ENCODE assay signal across 4 cellular contexts in genomic region chr3:141117982-141118381, GRCh38.
DNase-seq lines count a peak whose midpoint lies in the region; TF ChIP-seq lines count a peak whose summit lies in the region.
"Not testable (repeated sequence)": the region's sequence is repeated elsewhere in the genome, so short reads cannot be mapped to it uniquely, and the experiment has no call there.

No MANE protein-coding gene starts in this region.

- H3K36me3 Mint-ChIP-seq in nephron (ENCODE audit: low read depth): peaks cover 37% of the 10 kb centered on the region

- peak; percentile 76 for DNase-seq in Jurkat, Clone E6-1 (ENCODE audit: low read depth, low spot score)
- peak; percentile 72 for DNase-seq in NCI-H526 treated with DMSO at 0.1 percent for 48 hours (lab: John Stamatoyannopoulos, UW)

- not testable (repeated sequence) for H4K20me1 ChIP-seq in Loucy (ENCODE audit: insufficient read depth, low read length, poor library complexity, severe bottlenecking)

- not testable (repeated sequence) for H3K4me1 ChIP-seq in Loucy (ENCODE audit: insufficient read depth, low read length, poor library complexity, severe bottlenecking)

- H3K4me2 ChIP-seq in Loucy (ENCODE audit: low read depth, low read length, poor library complexity, severe bottlenecking): peak overlapping the region; percentile 27

- not testable (repeated sequence) for H3K9me3 ChIP-seq in Loucy (ENCODE audit: insufficient read depth, low read depth, low read length)

- peaks cover 35% of the 10 kb centered on the region for H3K4me1 Mint-ChIP-seq in nephron

- H3K4me3 ChIP-seq in Jurkat, Clone E6-1 (ENCODE audit: low read length); Loucy (ENCODE audit: low read length, poor library complexity, severe bottlenecking): not testable (repeated sequence)

- peak overlapping the region in 2 of 3 experiments; percentile 46 to 72 for H3K27ac Mint-ChIP-seq in nephron

- H3K27me3 Mint-ChIP-seq in nephron (ENCODE audit: low read depth): not testable (repeated sequence)

- not testable (repeated sequence) for H3K27me3 ChIP-seq in Loucy (ENCODE audit: insufficient read depth, low read length, poor library complexity, severe bottlenecking)

- not testable (repeated sequence) for H3F3A ChIP-seq in Loucy (ENCODE audit: low read depth)

- H3K9ac ChIP-seq in Loucy (ENCODE audit: low read depth, low read length, poor library complexity, severe bottlenecking): not testable (repeated sequence)

- peaks cover 29% of the 10 kb centered on the region for H3K9me3 Mint-ChIP-seq in nephron

- not testable (repeated sequence) for H3K36me3 ChIP-seq in Loucy (ENCODE audit: insufficient read depth, low read length)

- H3K4me3 Mint-ChIP-seq in nephron: not testable (repeated sequence)

- not testable (repeated sequence) for H2AFZ ChIP-seq in Loucy (ENCODE audit: low read length)

- not testable (repeated sequence) for H3K9me2 ChIP-seq in Loucy (replicated peaks; ENCODE audit: low read depth, low read length)

- not testable (repeated sequence) for TF ChIP-seq CTCF in Loucy (conservative IDR thresholded peaks at IDR 0.05; ENCODE audit: low read length); nephron (IDR thresholded peaks at IDR 0.05; ENCODE audit: unreplicated experiment in 3 of 3)

- H3K79me2 ChIP-seq in Loucy (ENCODE audit: insufficient read depth, low read length): not testable (repeated sequence)
